ENCODE assay signal across 8 cellular contexts in the genomic region with DNA sequence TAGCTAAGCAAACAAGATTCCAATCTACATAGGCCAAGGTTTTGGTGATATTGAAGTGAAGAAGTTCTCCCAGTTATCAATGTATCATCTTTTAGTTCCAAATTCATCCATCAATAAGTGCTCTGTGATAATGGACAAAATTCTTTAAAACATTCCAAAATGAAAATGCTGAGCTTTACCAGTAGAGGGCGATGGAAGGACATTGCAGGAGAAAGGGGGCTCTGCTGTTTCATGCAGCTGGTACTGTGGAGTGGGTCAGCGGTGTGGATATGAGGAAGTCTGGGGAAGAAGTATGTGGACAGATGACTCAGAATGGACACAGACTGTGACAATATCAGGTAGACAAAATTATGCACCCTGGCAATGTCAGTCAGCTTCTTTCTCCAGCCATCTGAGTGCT. TPM values are rescaled to one million over a fixed set of nuclear protein-coding genes. Genes with fewer than 3 reads are reported as not detected.
DNase-seq lines count a peak whose midpoint lies in the region; ATAC-seq and TF ChIP-seq lines count a peak whose summit lies in the region.

No MANE protein-coding gene starts in this region.

- no peaks in the 10 kb centered on the region for H3K27me3 Mint-ChIP-seq in chondrocyte (ENCODE audit: low read depth)

- H3K4me1 Mint-ChIP-seq in chondrocyte (ENCODE audit: low read depth) = no peaks in the 10 kb centered on the region

- no peaks in the 10 kb centered on the region for H3K4me1 ChIP-seq in osteoblast (ENCODE audit: insufficient read depth, low read length)

- peaks cover 3% of the 10 kb centered on the region for H3K27me3 ChIP-seq in osteoblast (ENCODE audit: insufficient read depth, low read length)

- H3K9me3 ChIP-seq in osteoblast (ENCODE audit: low read depth, low read length) = no peaks in the 10 kb centered on the region

- no peak overlapping the region for H3K4me2 ChIP-seq in osteoblast (ENCODE audit: insufficient read depth, low read length)

- DNase-seq in GM03348 (ENCODE audit: low spot score) (peak; percentile 27), chondrocyte (ENCODE audit: low spot score) (no peak), osteoblast (ENCODE audit: insufficient read length, low spot score, missing footprints) (no peak), NCI-H774 (lab: John Stamatoyannopoulos, UW) (no peak), NCI-H226 (no peak)
- no peak for DNase-seq in activated CD4-positive, alpha-beta T cell treated with anti-CD3 and anti-CD28 coated beads for 1 hour

- no peaks in the 10 kb centered on the region for H3K79me2 ChIP-seq in osteoblast (ENCODE audit: insufficient read depth, low read length)

- H3K9me3 Mint-ChIP-seq in chondrocyte (ENCODE audit: low read depth) = peaks cover 20% of the 10 kb centered on the region

- H3K4me3 Mint-ChIP-seq in chondrocyte (ENCODE audit: unreplicated experiment) = no peak overlapping the region

- no peak overlapping the region for H2AFZ ChIP-seq in osteoblast (ENCODE audit: low read length)

- no peaks in the 10 kb centered on the region for H3K36me3 Mint-ChIP-seq in chondrocyte (ENCODE audit: low read depth)

- no peaks in the 10 kb centered on the region for H3K36me3 ChIP-seq in osteoblast (ENCODE audit: insufficient read depth, low read length)

- no peaks in the 10 kb centered on the region for H4K20me1 ChIP-seq in osteoblast (ENCODE audit: insufficient read depth, low read length)

- no peak overlapping the region for H3K4me3 ChIP-seq in osteoblast (ENCODE audit: insufficient read depth, low read length)

- no peak for ATAC-seq in GM18498 (IDR thresholded peaks at IDR 0.05; ENCODE audit: unreplicated experiment)

- no peak overlapping the region for H3K27ac Mint-ChIP-seq in chondrocyte (ENCODE audit: unreplicated experiment)

- no peak overlapping the region for H3K27ac ChIP-seq in osteoblast (ENCODE audit: low read depth, low read length)

- TF ChIP-seq CTCF in LNCAP (IDR thresholded peaks at IDR 0.05) = peak; percentile 63
- TF ChIP-seq CTCF in chondrocyte (IDR thresholded peaks at IDR 0.05) = peak; percentile 92
- TF ChIP-seq CTCF in osteoblast (IDR thresholded peaks at IDR 0.05; ENCODE audit: extremely low read depth, low read depth, low read length) = peak; percentile 74

RNA-seq across cellular contexts. Expression of a gene that starts 46.6 kb away (rescaled TPM):
- total RNA-seq in chondrocyte (1.9 to 6.6 TPM (median 2.2 TPM) in 3 replicates), osteoblast (under 0.01 TPM in 1 of 2 replicates, not detected in the other)
